28 cellular contexts compared by ENCODE assay signal in the genomic region with DNA sequence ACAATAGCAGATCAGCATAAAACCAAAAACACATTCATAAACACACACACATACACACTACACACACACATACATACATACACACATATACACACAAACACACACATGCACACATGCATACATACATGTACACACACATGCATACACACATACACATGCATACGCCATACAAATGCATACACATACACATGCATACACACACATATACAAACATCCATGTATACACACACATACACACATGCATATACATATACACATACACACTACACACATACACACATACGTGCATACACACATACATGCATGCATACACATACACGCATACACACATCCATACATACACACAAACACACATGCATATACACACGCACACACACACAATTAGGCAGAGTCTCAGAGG.
"Had no signal": no experiment of that assay in that cellular context is flagged by ENCODE, and none has a peak within 500 bp of the region (broad histone marks: within the 10 kb centered on the region; RNA-seq: fewer than 3 reads in every experiment).

No MANE protein-coding gene starts in this region.

- H3K27ac ChIP-seq: breast epithelium, foreskin keratinocyte, heart right ventricle, left lung, lower lobe of right lung, ovary, skin epidermis, thoracic aorta, VCaP had no signal

- H3K9me3 ChIP-seq: breast epithelium, heart right ventricle, left lung, lower lobe of right lung, ovary, thoracic aorta, uterus had no signal

- H3K27me3 ChIP-seq: breast epithelium, foreskin keratinocyte, heart right ventricle, left lung, ovary, uterus had no signal

- DNase-seq: activated CD4-positive, alpha-beta T cell treated with anti-CD3 and anti-CD28 coated beads for 48 hours; activated CD4-positive, alpha-beta T cell treated with anti-CD3 and anti-CD28 coated beads, Interleukin-2, amount 50 U/mL, for 48 hours; activated CD8-positive, alpha-beta memory T cell treated with anti-CD3 and anti-CD28 coated beads for 24 hours; activated effector memory CD4-positive, alpha-beta T cell treated with Interleukin-2 at 50 U/mL for 16 hours; activated naive CD4-positive, alpha-beta T cell treated with Interleukin-2 at 50 U/mL for 16 hours; activated naive CD8-positive, alpha-beta T cell treated with anti-CD3 and anti-CD28 coated beads for 36 hours; amniotic stem cell; central memory CD4-positive, alpha-beta T cell; endodermal cell; foreskin keratinocyte; heart right ventricle; left lung; lower lobe of right lung; ovary; stimulated activated CD4-positive, alpha-beta T cell treated with anti-CD3 and anti-CD28 coated beads, Interleukin-4, amount 100 ng/mL, for 24 hours; T-helper 1 cell; T-helper 9 cell; trophoblast cell; uterus had no signal

- H3K36me3 ChIP-seq: breast epithelium, heart right ventricle, left lung, lower lobe of right lung, ovary, thoracic aorta, uterus had no signal

- FAIRE-seq: TTC549 had no signal

- H3K4me3 ChIP-seq: breast epithelium, heart right ventricle, left lung, lower lobe of right lung, ovary, skin epidermis, thoracic aorta, uterus had no signal

- ATAC-seq: esophagus mucosa; foreskin keratinocyte; left lung; natural killer cell treated with Interleukin-12 subunit alpha and Interleukin-12 subunit beta and Interleukin-15 and Interleukin-18, amount 100 ng/mL, for 72 hours; sciatic nerve; stimulated activated effector memory CD8-positive, alpha-beta T cell treated with anti-CD3 and anti-CD28 coated beads, Interleukin-12 subunit alpha, Interleukin-12 subunit beta, amount 100 ng/mL, for 72 hours had no signal

- H3K4me1 ChIP-seq: breast epithelium, foreskin keratinocyte, uterus had no signal
